ENCODE assay signal across 17 cellular contexts in genomic region chr22:23791737-23792645, GRCh38. TPM values are rescaled to one million over a fixed set of nuclear protein-coding genes. Genes with fewer than 3 reads are reported as not detected.
DNase-seq lines count a peak whose midpoint lies in the region; ATAC-seq and TF ChIP-seq lines count a peak whose summit lies in the region.
"Had no signal": no experiment of that assay in that cellular context is flagged by ENCODE, and none has a peak within 500 bp of the region (broad histone marks: within the 10 kb centered on the region; RNA-seq: fewer than 3 reads in every experiment).

No MANE protein-coding gene starts in this region.

- in situ Hi-C loops in brain microvascular endothelial cell (cut with HindIII; ENCODE audit: low pct_ligation_motif_present, low sequenced_read_pairs): no loop called here

- H3K4me1 ChIP-seq in BLaER1 (peaks cover 56% of the 10 kb centered on the region), esophagus muscularis mucosa (peaks cover 25 to 54% (median 45%) of the 10 kb centered on the region in 4 donors), ovary (ENCODE audit: insufficient read depth) (peaks cover 36% of the 10 kb centered on the region)

- TF ChIP-seq EP300 in esophagus muscularis mucosa (IDR thresholded peaks at IDR 0.05) (no peak), ovary (IDR thresholded peaks at IDR 0.05) (no peak)

- intact Hi-C loops in esophagus muscularis mucosa (cut with DNase I): no loop called here
- intact Hi-C loops in ovary (cut with DNase I): no loop called here
- intact Hi-C loops in head of caudate nucleus (cut with DNase I): no loop called here

- H3K9ac ChIP-seq in BLaER1: peak overlapping the region; percentile 63

- H3K27me3 ChIP-seq in BLaER1 (no peaks in the 10 kb centered on the region), esophagus muscularis mucosa (no peaks in the 10 kb centered on the region), ovary (no peaks in the 10 kb centered on the region), brain microvascular endothelial cell (replicated peaks) (no peaks in the 10 kb centered on the region)

- no peaks in the 10 kb centered on the region for H3K9me3 Mint-ChIP-seq in HFFc6

- H3K27ac ChIP-seq in BLaER1: peak overlapping the region; percentile 61
- H3K27ac ChIP-seq in esophagus muscularis mucosa (replicated peaks in 1 of 4): peak overlapping the region; percentile 13 to 42 (median 26)
- peak overlapping the region; percentile 3 to 63 for H3K27ac ChIP-seq in ovary
- H3K27ac ChIP-seq in brain microvascular endothelial cell: no peak overlapping the region
- H3K27ac ChIP-seq: RWPE1 had no signal

- TF ChIP-seq POLR2A in esophagus muscularis mucosa (IDR thresholded peaks at IDR 0.05; ENCODE audit: low read depth) (no peak), ovary (IDR thresholded peaks at IDR 0.05) (no peak)

- ATAC-seq in GM18520 (IDR thresholded peaks at IDR 0.05; ENCODE audit: unreplicated experiment): no peak
- ATAC-seq: stimulated activated naive CD8-positive, alpha-beta T cell treated with anti-CD3 and anti-CD28 coated beads, Interleukin-15, Interleukin-2, amounts not matched to agents 100 U/mL and 50 U/mL, for 24 hours had no signal

- no peak overlapping the region for H3K4me3 ChIP-seq in BLaER1
- no peak overlapping the region for H3K4me3 ChIP-seq in esophagus muscularis mucosa
- H3K4me3 ChIP-seq in ovary: no peak overlapping the region
- no peak overlapping the region for H3K4me3 ChIP-seq in brain microvascular endothelial cell (ENCODE audit: low read depth, low read length)

- H3K36me3 ChIP-seq in BLaER1: peaks cover 87% of the 10 kb centered on the region
- peaks cover 26 to 52% (median 51%) of the 10 kb centered on the region in 4 donors for H3K36me3 ChIP-seq in esophagus muscularis mucosa
- no peaks in the 10 kb centered on the region for H3K36me3 ChIP-seq in ovary
- H3K36me3 ChIP-seq in brain microvascular endothelial cell (replicated peaks): peaks cover 32% of the 10 kb centered on the region

- peak overlapping the region; percentile 79 for H3K27ac Mint-ChIP-seq in HFFc6

- TF ChIP-seq CTCF in HFFc6 (IDR thresholded peaks at IDR 0.05) (no peak), esophagus muscularis mucosa (IDR thresholded peaks at IDR 0.05) (no peak), ovary (IDR thresholded peaks at IDR 0.05) (no peak), brain microvascular endothelial cell (IDR thresholded peaks at IDR 0.05; ENCODE audit: low read depth, low read length, missing control alignments) (no peak)

- DNase-seq in HFFc6 (no peak), esophagus muscularis mucosa (ENCODE audit: extremely low spot score) (no peak), ovary (peak in 2 of 5 donors; percentile 52 to 63), brain microvascular endothelial cell (no peak), head of caudate nucleus (no peak)
- DNase-seq in effector CD8-positive, alpha-beta T cell (lab: John Stamatoyannopoulos, UW): no peak
- DNase-seq: activated CD4-positive, alpha-beta T cell treated with anti-CD3 and anti-CD28 coated beads for 1 hour; amniotic stem cell; GDM1; NCI-H1092 treated with DMSO at 0.1 percent for 48 hours; nucleus accumbens; stimulated activated naive CD8-positive, alpha-beta T cell treated with anti-CD3 and anti-CD28 coated beads, Interleukin-15, Interleukin-2, amounts not matched to agents 100 U/mL and 50 U/mL, for 24 hours; T-helper 2 cell had no signal

- H3K4me2 ChIP-seq in BLaER1: peak overlapping the region; percentile 71

- peaks cover 27% of the 10 kb centered on the region for H3K36me3 Mint-ChIP-seq in HFFc6 (ENCODE audit: low read depth)

- no peaks in the 10 kb centered on the region for H3K9me3 ChIP-seq in BLaER1
- H3K9me3 ChIP-seq in esophagus muscularis mucosa: no peaks in the 10 kb centered on the region
- H3K9me3 ChIP-seq in ovary: no peaks in the 10 kb centered on the region

- H3K4me1 Mint-ChIP-seq in HFFc6 (ENCODE audit: low read depth): peaks cover 49% of the 10 kb centered on the region

- no peaks in the 10 kb centered on the region; the same call in 1 of the 2 replicates for H3K27me3 Mint-ChIP-seq in HFFc6 (ENCODE audit: insufficient read depth)

- 79% methylated on average over 18 of the region's 25 CpGs for WGBS in esophagus muscularis mucosa
- 44 to 59% (median 50%) methylated on average over 24 to 25 of the region's 25 CpGs for WGBS in ovary, 3 donors

- peak overlapping the region; percentile 58 for H3K4me3 Mint-ChIP-seq in HFFc6

- peaks cover 74% of the 10 kb centered on the region for H4K20me1 ChIP-seq in BLaER1

RNA-seq across cellular contexts. Expression of gene SMARCB1, which starts 5.2 kb away (rescaled TPM):
- 100 to 1,000 TPM in 1 of 6 experiments, 10 to 100 TPM in 5; 91.5 to 101 (median 97.3) TPM for total RNA-seq in HFFc6 (2021; fragmentation: NEBNext Ultra II Directional; extraction: Animal tissue kit (Norgen Biotek cat#: 25700))
- total RNA-seq in esophagus muscularis mucosa (10 to 100 TPM; 28.8 to 55.6 (median 34.9) TPM), ovary (100 to 1,000 TPM in 1 of 7 donors, 10 to 100 TPM in 6; 47.1 to 107 (median 87.3) TPM)
- 10 to 100 TPM; 75.4 to 87.0 TPM for polyA plus RNA-seq in ovary

RNA-seq across cellular contexts. Expression of gene MMP11, which starts 19.3 kb away (rescaled TPM):
- total RNA-seq in HFFc6 (2021; fragmentation: NEBNext Ultra II Directional; extraction: Animal tissue kit (Norgen Biotek cat#: 25700)): 1 to 10 TPM; 1.7 to 3.6 (median 2.7) TPM
- total RNA-seq in esophagus muscularis mucosa (1 to 10 TPM; 2.8 to 6.5 (median 5.4) TPM), ovary (10 to 100 TPM in 4 of 7 donors, 1 to 10 TPM in 3; 1.4 to 59.7 (median 12.1) TPM)
- 10 to 100 TPM in 1 of 2 donors, 1 to 10 TPM in 1; 1.4 to 11.4 TPM for polyA plus RNA-seq in ovary

RNA-seq across cellular contexts. Expression of gene CHCHD10, which starts 24.2 kb away (rescaled TPM):
- 100 to 1,000 TPM in 4 of 6 experiments, 10 to 100 TPM in 2; 89.3 to 117 (median 106) TPM for total RNA-seq in HFFc6 (2021; fragmentation: NEBNext Ultra II Directional; extraction: Animal tissue kit (Norgen Biotek cat#: 25700))
- total RNA-seq in esophagus muscularis mucosa (10 to 100 TPM; 22.9 to 97.7 (median 44.6) TPM), ovary (10 to 100 TPM in 6 of 7 donors, 1 to 10 TPM in 1; 2.7 to 40.5 (median 22.9) TPM)
- polyA plus RNA-seq in ovary: 10 to 100 TPM; 17.6 to 20.1 TPM

RNA-seq across cellular contexts. Expression of gene C22orf15, which starts 29.2 kb away (rescaled TPM):
- 1 to 10 TPM in 3 of 6 experiments, under 1 TPM in 3; 0.48 to 4.0 (median 1.1) TPM for total RNA-seq in HFFc6 (2021; fragmentation: NEBNext Ultra II Directional; extraction: Animal tissue kit (Norgen Biotek cat#: 25700))
- total RNA-seq in esophagus muscularis mucosa (under 1 TPM in 1 of 4 donors, not detected in 3; 0.58 TPM), ovary (1 to 10 TPM in 4 of 7 donors, under 1 TPM in 3; 0.48 to 6.5 (median 1.1) TPM)
- polyA plus RNA-seq in ovary: under 1 TPM; 0.28 to 0.77 TPM
- total RNA-seq: cerebellum had no signal

RNA-seq across cellular contexts. Expression of gene VPREB3, which starts 37.8 kb away (rescaled TPM):
- total RNA-seq in HFFc6 (2021; fragmentation: NEBNext Ultra II Directional; extraction: Animal tissue kit (Norgen Biotek cat#: 25700)): under 1 TPM in 2 of 6 experiments, not detected in 4; 0.33 to 0.57 TPM
- total RNA-seq in esophagus muscularis mucosa (not detected), ovary (1 to 10 TPM in 1 of 7 donors, not detected in 6; 2.8 TPM)
- not detected for polyA plus RNA-seq in ovary
- total RNA-seq: cerebellum had no signal
